ENCODE assay signal across 18 cellular contexts in the genomic region with DNA sequence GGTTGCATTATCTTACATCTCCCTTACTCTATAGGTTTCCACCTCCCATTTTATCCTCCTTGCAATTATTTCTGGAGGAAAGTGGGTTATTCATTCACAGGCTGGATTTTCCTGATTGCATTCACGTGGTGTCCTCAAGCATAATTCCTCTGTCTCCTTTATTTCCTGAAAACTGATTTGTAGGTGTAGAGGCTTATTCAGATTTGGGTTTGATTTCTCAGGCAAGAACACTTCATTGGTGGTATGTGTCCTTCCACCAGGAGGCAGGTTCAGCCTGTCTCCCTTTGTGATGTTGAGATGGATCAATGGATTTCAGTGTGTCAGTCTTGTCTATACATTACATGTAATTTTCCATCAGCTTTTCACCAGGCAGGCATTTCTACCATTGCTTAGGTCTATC. TPM values are rescaled to one million over a fixed set of nuclear protein-coding genes. Genes with fewer than 3 reads are reported as not detected.
DNase-seq lines count a peak whose midpoint lies in the region; ATAC-seq and TF ChIP-seq lines count a peak whose summit lies in the region.
"Had no signal": no experiment of that assay in that cellular context is flagged by ENCODE, and none has a peak within 500 bp of the region (broad histone marks: within the 10 kb centered on the region; RNA-seq: fewer than 3 reads in every experiment).

No MANE protein-coding gene starts in this region.

- H3K27ac ChIP-seq in AG04450 (ENCODE audit: low read depth, low read length) = no peak overlapping the region
- no peak overlapping the region for H3K27ac ChIP-seq in HEK293 (ENCODE audit: extremely low read depth, low read depth, low read length)
- no peak overlapping the region for H3K27ac ChIP-seq in brain microvascular endothelial cell
- H3K27ac ChIP-seq: ascending aorta, colonic mucosa had no signal

- H3K9me3 ChIP-seq in AG04450 (ENCODE audit: control insufficient read depth, insufficient read depth, low read length) (no peaks in the 10 kb centered on the region; the same call in 1 of the 2 replicates), HEK293 (ENCODE audit: control insufficient read depth, insufficient read depth, low read depth, low read length) (no peaks in the 10 kb centered on the region)
- H3K9me3 ChIP-seq: ascending aorta, colonic mucosa had no signal

- peak; percentile 82 for ATAC-seq in left colon
- no peak for ATAC-seq in GM19467 (IDR thresholded peaks at IDR 0.05; ENCODE audit: unreplicated experiment)
- no peak for ATAC-seq in Right ventricle myocardium inferior
- no peak for ATAC-seq in HG02870 (IDR thresholded peaks at IDR 0.05; ENCODE audit: unreplicated experiment)
- ATAC-seq in HG03095 (IDR thresholded peaks at IDR 0.05; ENCODE audit: unreplicated experiment) = no peak
- ATAC-seq: CD8-positive, alpha-beta T cell had no signal

- peak; percentile 19; the same call in 1 of the 2 replicates for TF ChIP-seq CTCF in AG04450 (IDR thresholded peaks at IDR 0.05; ENCODE audit: low read depth, low read length)
- TF ChIP-seq CTCF in HEK293 (tag by site-specific recombination; IDR thresholded peaks at IDR 0.05) = peak; percentile 23; the same call in 1 of the 2 replicates
- peak; percentile 26 for TF ChIP-seq CTCF in brain microvascular endothelial cell (IDR thresholded peaks at IDR 0.05; ENCODE audit: low read depth, low read length, missing control alignments)

- H3K36me3 ChIP-seq in HEK293 (ENCODE audit: control insufficient read depth in 2 of 2, insufficient read depth in 1 of 2, low read length in 2 of 2) (peaks cover 0 to 7% of the 10 kb centered on the region in 2 experiments; a peak in 2 of 3 replicates), brain microvascular endothelial cell (replicated peaks) (no peaks in the 10 kb centered on the region)
- H3K36me3 ChIP-seq: colonic mucosa had no signal

- no peaks in the 10 kb centered on the region for H3K4me1 ChIP-seq in HEK293 (ENCODE audit: control insufficient read depth, insufficient read depth, low read length)
- H3K4me1 ChIP-seq: ascending aorta, colonic mucosa had no signal

- intact Hi-C loops in left colon (cut with DNase I, micrococcal nuclease) (no loop called here), Right ventricle myocardium inferior (cut with DNase I) (no loop called here)

- H3K27me3 ChIP-seq in AG04450 (ENCODE audit: control insufficient read depth, insufficient read depth, low read length) (no peaks in the 10 kb centered on the region), brain microvascular endothelial cell (replicated peaks) (no peaks in the 10 kb centered on the region)
- H3K27me3 ChIP-seq: ascending aorta, colonic mucosa had no signal

- POLR2A ChIA-PET in AG04450 (lab: Yijun Ruan, JAX) (no interaction called here), HEK293 (lab: Yijun Ruan, JAX) (no interaction called here)

- CTCF ChIA-PET in AG04450 (lab: Charles Lee) (interaction anchor here (1.1 kb wide), 1 partner anchor 18 kb away, joined by 4 read pairs; the partner anchor contains the start of gene DNPH1), HEK293 (lab: Yijun Ruan, JAX) (no interaction called here)

- in situ Hi-C loops in brain microvascular endothelial cell (cut with HindIII; ENCODE audit: low pct_ligation_motif_present, low sequenced_read_pairs) = no loop called here

- DNase-seq in AG04450 (ENCODE audit: low read depth, low spot score) (no peak), brain microvascular endothelial cell (no peak), left colon (no peak), Right ventricle myocardium inferior (ENCODE audit: missing footprints) (no peak)
- DNase-seq: activated CD4-positive, alpha-beta memory T cell treated with anti-CD3 and anti-CD28 coated beads, Interleukin-2, amount 10 ng/mL, durations not matched to agents 7 days and 5 days; activated naive CD4-positive, alpha-beta T cell treated with anti-CD3 and anti-CD28 coated beads, Interleukin-2, amount 10 ng/mL, durations not matched to agents 7 days and 5 days; activated T-cell treated with anti-CD3 and anti-CD28 coated beads, Interleukin-2, amount 50 U/mL, for 1 hour; CD8-positive, alpha-beta T cell; colonic mucosa; DMS79; Kasumi-1; NCI-H1105; NCI-H524 treated with DMSO at 0.1 percent for 48 hours had no signal

- H3K4me3 ChIP-seq in AG04450 (ENCODE audit: low read depth, low read length) (no peak overlapping the region), HEK293 (ENCODE audit: low read depth, low read length) (no peak overlapping the region), brain microvascular endothelial cell (ENCODE audit: low read depth, low read length) (no peak overlapping the region)
- H3K4me3 ChIP-seq: ascending aorta, colonic mucosa had no signal

TF ChIP-seq in HEK293, 187 proteins besides CTCF, POLR2A, EP300 and RAD21:
- TF ChIP-seq ZNF24 (tag by site-specific recombination; IDR thresholded peaks at IDR 0.05) (no peak), ZNF510 (tag by site-specific recombination; IDR thresholded peaks at IDR 0.05; ENCODE audit: insufficient replicate concordance) (no peak), ZNF610 (tag by site-specific recombination; IDR thresholded peaks at IDR 0.05; ENCODE audit: borderline replicate concordance) (no peak), SALL2 (tag by site-specific recombination; IDR thresholded peaks at IDR 0.05; ENCODE audit: borderline replicate concordance) (no peak), ZNF362 (tag by site-specific recombination; IDR thresholded peaks at IDR 0.05) (no peak), ZNF174 (tag by site-specific recombination; IDR thresholded peaks at IDR 0.05) (no peak), KLF9 (tag by site-specific recombination; IDR thresholded peaks at IDR 0.05; ENCODE audit: low read depth) (no peak), ZFP37 (tag by site-specific recombination; IDR thresholded peaks at IDR 0.05) (no peak), ZNF394 (tag by site-specific recombination; IDR thresholded peaks at IDR 0.05; ENCODE audit: borderline replicate concordance) (no peak)
- TF ChIP-seq, protein P1, sequence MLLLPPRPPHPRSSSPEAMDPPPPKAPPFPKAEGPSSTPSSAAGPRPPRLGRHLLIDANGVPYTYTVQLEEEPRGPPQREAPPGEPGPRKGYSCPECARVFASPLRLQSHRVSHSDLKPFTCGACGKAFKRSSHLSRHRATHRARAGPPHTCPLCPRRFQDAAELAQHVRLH (tag by site-specific recombination; IDR thresholded peaks at IDR 0.05) = no peak

RNA-seq across cellular contexts. Expression of gene DNPH1, which starts 17.3 kb away (rescaled TPM):
- polyA plus RNA-seq in AG04450 (2011; rRNA removed) = 36.9 and 42.4 TPM in 2 replicates
- 8.8 and 8.9 TPM in 2 replicates for polyA minus RNA-seq in AG04450 (2011; rRNA and poly(A)+ RNA removed)
- 10 to 100 TPM; 65.7 to 67.3 TPM for total RNA-seq in left colon
- total RNA-seq in Right ventricle myocardium inferior = 29.9 TPM

RNA-seq across cellular contexts. Expression of gene CUL9, which starts 30.0 kb away (rescaled TPM):
- polyA plus RNA-seq in AG04450 (2011; rRNA removed) = 11.5 and 11.8 TPM in 2 replicates
- polyA minus RNA-seq in AG04450 (2011; rRNA and poly(A)+ RNA removed) = 15.5 and 22.3 TPM in 2 replicates
- total RNA-seq in left colon (10 to 100 TPM; 31.4 to 41.8 TPM), Right ventricle myocardium inferior (14.0 TPM)

RNA-seq across cellular contexts. Expression of gene TTBK1, which starts 31.3 kb away (rescaled TPM):
- polyA plus RNA-seq in AG04450 (2011; rRNA removed) = not detected in 2 replicates
- polyA minus RNA-seq in AG04450 (2011; rRNA and poly(A)+ RNA removed) = not detected in 2 replicates
- total RNA-seq in left colon = under 1 TPM; 0.18 to 0.53 TPM
- total RNA-seq in Right ventricle myocardium inferior = 0.19 TPM
- total RNA-seq: ascending aorta had no signal

RNA-seq across cellular contexts. Expression of gene SRF, which starts 40.9 kb away (rescaled TPM):
- 36.8 and 48.5 TPM in 2 replicates for polyA plus RNA-seq in AG04450 (2011; rRNA removed)
- polyA minus RNA-seq in AG04450 (2011; rRNA and poly(A)+ RNA removed) = 41.4 and 58.1 TPM in 2 replicates
- total RNA-seq in left colon (10 to 100 TPM; 22.8 to 30.1 TPM), Right ventricle myocardium inferior (77.6 TPM)
